24 cellular contexts compared by ENCODE assay signal in genomic region chr10:3206516-3207157, GRCh38.
"Had no signal": no experiment of that assay in that cellular context is flagged by ENCODE, and none has a peak within 500 bp of the region (broad histone marks: within the 10 kb centered on the region; RNA-seq: fewer than 3 reads in every experiment).

No MANE protein-coding gene starts in this region.

- H3K4me1 ChIP-seq: esophagus muscularis mucosa, gastroesophageal sphincter, left ventricle myocardium inferior, lower lobe of right lung, neural progenitor cell, right atrium auricular region, suprapubic skin, thyroid gland, upper lobe of right lung, vagina had no signal

- ATAC-seq: gastroesophageal sphincter; left cardiac atrium; lower lobe of right lung; natural killer cell treated with Interleukin-12 subunit alpha and Interleukin-12 subunit beta and Interleukin-15 and Interleukin-18, amount 100 ng/mL, for 72 hours; stimulated activated naive CD8-positive, alpha-beta T cell treated with anti-CD3 and anti-CD28 coated beads, Interleukin-15, Interleukin-2, amounts not matched to agents 100 U/mL and 50 U/mL, for 24 hours; upper lobe of right lung had no signal

- H3K9ac ChIP-seq: neural progenitor cell had no signal

- H3K4me3 Mint-ChIP-seq: immature natural killer cell; memory B cell; natural killer cell treated with Interleukin-12 subunit alpha and Interleukin-12 subunit beta and Interleukin-15 and Interleukin-18, amount 100 ng/mL, for 72 hours; neural progenitor cell had no signal

- H3K4me2 ChIP-seq: neural progenitor cell, smooth muscle cell had no signal

- H3K27ac Mint-ChIP-seq: immature natural killer cell; memory B cell; natural killer cell treated with Interleukin-12 subunit alpha and Interleukin-12 subunit beta and Interleukin-15 and Interleukin-18, amount 100 ng/mL, for 72 hours had no signal

- H3K4me3 ChIP-seq: esophagus muscularis mucosa, gastroesophageal sphincter, left ventricle myocardium inferior, lower lobe of right lung, neural progenitor cell, ovary, right atrium auricular region, smooth muscle cell, suprapubic skin, thyroid gland, upper lobe of right lung, vagina had no signal

- H3K36me3 ChIP-seq: esophagus muscularis mucosa, gastroesophageal sphincter, left ventricle myocardium inferior, lower lobe of right lung, neural progenitor cell, ovary, right atrium auricular region, suprapubic skin, thyroid gland, upper lobe of right lung, vagina had no signal

- H3K4me1 Mint-ChIP-seq: immature natural killer cell had no signal

- H3K27ac ChIP-seq: epithelial cell of prostate, esophagus muscularis mucosa, gastroesophageal sphincter, left ventricle myocardium inferior, lower lobe of right lung, neural progenitor cell, ovary, right atrium auricular region, suprapubic skin, thyroid gland, upper lobe of right lung, vagina had no signal

- H3K9me3 ChIP-seq: esophagus muscularis mucosa, gastroesophageal sphincter, left ventricle myocardium inferior, lower lobe of right lung, ovary, right atrium auricular region, suprapubic skin, thyroid gland, upper lobe of right lung, vagina had no signal

- H3K9me3 Mint-ChIP-seq: natural killer cell treated with Interleukin-12 subunit alpha and Interleukin-12 subunit beta and Interleukin-15 and Interleukin-18, amount 100 ng/mL, for 72 hours; neural progenitor cell had no signal

- H2AFZ ChIP-seq: neural progenitor cell had no signal

- DNase-seq: effector memory CD4-positive, alpha-beta T cell; glutamatergic neuron; immature natural killer cell; kidney; left cardiac atrium; left ventricle myocardium inferior; lower lobe of right lung; midbrain; nucleus accumbens; ovary; stimulated activated CD4-positive, alpha-beta T cell treated with anti-CD3 and anti-CD28 coated beads, Interleukin-2, amount 100 ng/mL, for 48 hours; stimulated activated naive CD8-positive, alpha-beta T cell treated with anti-CD3 and anti-CD28 coated beads, Interleukin-15, Interleukin-2, amounts not matched to agents 100 U/mL and 50 U/mL, for 24 hours; thyroid gland; upper lobe of right lung had no signal

- H3K36me3 Mint-ChIP-seq: memory B cell; natural killer cell treated with Interleukin-12 subunit alpha and Interleukin-12 subunit beta and Interleukin-15 and Interleukin-18, amount 100 ng/mL, for 72 hours; neural progenitor cell had no signal

- H3K27me3 ChIP-seq: neural progenitor cell, ovary, right atrium auricular region, thyroid gland, upper lobe of right lung, vagina had no signal
